In the genomic region with DNA sequence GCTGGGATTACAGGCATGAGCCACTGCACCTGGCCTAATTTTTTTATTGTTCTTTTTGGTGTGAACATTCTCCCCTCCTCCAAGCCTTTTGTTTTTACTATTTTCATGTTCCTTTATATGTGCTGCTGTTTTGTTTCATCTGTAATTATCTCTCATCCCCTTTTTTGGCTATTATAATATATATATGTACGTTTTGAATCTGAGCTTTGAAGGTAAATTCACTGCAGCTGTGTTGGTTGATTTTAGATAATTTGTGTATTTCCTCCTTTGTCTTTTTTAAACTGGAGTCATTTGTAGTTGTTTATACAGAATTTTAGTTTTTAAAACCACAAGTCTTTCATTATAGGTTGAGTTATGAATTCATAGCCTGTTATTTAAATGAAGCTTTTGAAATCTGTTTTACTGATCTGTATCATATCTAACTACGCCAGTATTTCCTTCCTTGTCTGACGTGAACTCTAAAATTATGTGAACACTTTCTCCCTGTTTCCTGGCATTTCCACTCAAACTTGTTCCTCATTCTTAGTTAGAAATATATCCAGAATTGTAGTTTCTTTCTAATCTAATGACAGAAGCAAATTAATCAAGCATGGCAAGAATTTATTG, we compare ENCODE assay signal across 13 cellular contexts. TPM values are rescaled to one million over a fixed set of nuclear protein-coding genes. Genes with fewer than 3 reads are reported as not detected.
A peak's percentile ranks its signal among the peaks of the same experiment; 100 is the strongest.
DNase-seq lines count a peak whose midpoint lies in the region; ATAC-seq lines count a peak whose summit lies in the region.
"Had no signal": no experiment of that assay in that cellular context is flagged by ENCODE, and none has a peak within 500 bp of the region (broad histone marks: within the 10 kb centered on the region; RNA-seq: fewer than 3 reads in every experiment).

No MANE protein-coding gene starts in this region.

- intact Hi-C loops in activated T-helper 2 cell treated with anti-CD3 and anti-CD28 coated beads, Interferon-gamma antibody, Interleukin-2, Interleukin-4, amounts not matched to agents 10 μg/mL and 5 μg/mL and 100 μg/mL, durations not matched to agents 14 hours and 24 hours and 36 hours (cut with micrococcal nuclease), result no loop called here
- intact Hi-C loops in naive thymus-derived CD4-positive, alpha-beta T cell (cut with micrococcal nuclease), result loop anchor here (1.0 to 5.0 kb wide), 3 partner anchors 9 to 56 kb away; partner anchors contain the start of genes KLLN (in 1 of the 2) and PTEN (in 1 of the 2)

- peaks cover 41% of the 10 kb centered on the region for H3K4me1 ChIP-seq in CD4-positive, CD25-positive, alpha-beta regulatory T cell (ENCODE audit: control insufficient read depth, insufficient read depth, low read length, poor library complexity, severe bottlenecking)
- peaks cover 17 to 35% of the 10 kb centered on the region in 2 donors for H3K4me1 ChIP-seq in naive thymus-derived CD4-positive, alpha-beta T cell (ENCODE audit: control insufficient read depth in 2 of 2, insufficient read depth in 2 of 2, low read length in 2 of 2)

- peaks cover 0 to 13% (median 6%) of the 10 kb centered on the region in 7 donors for H3K9me3 Mint-ChIP-seq in CD4-positive, CD25-positive, alpha-beta regulatory T cell
- H3K9me3 Mint-ChIP-seq in activated T-helper 2 cell treated with anti-CD3 and anti-CD28 coated beads, Interferon-gamma antibody, Interleukin-2, Interleukin-4, amounts not matched to agents 10 μg/mL and 5 μg/mL and 100 μg/mL, durations not matched to agents 14 hours and 24 hours and 36 hours, result peaks cover 9% of the 10 kb centered on the region
- H3K9me3 Mint-ChIP-seq in naive thymus-derived CD4-positive, alpha-beta T cell, result peaks cover 3 to 34% (median 9%) of the 10 kb centered on the region in 11 donors

- no peaks in the 10 kb centered on the region for H3K27me3 Mint-ChIP-seq in CD4-positive, CD25-positive, alpha-beta regulatory T cell
- no peaks in the 10 kb centered on the region for H3K27me3 Mint-ChIP-seq in activated T-helper 2 cell treated with anti-CD3 and anti-CD28 coated beads, Interferon-gamma antibody, Interleukin-2, Interleukin-4, amounts not matched to agents 10 μg/mL and 5 μg/mL and 100 μg/mL, durations not matched to agents 14 hours and 24 hours and 36 hours (ENCODE audit: low read depth)
- no peaks in the 10 kb centered on the region for H3K27me3 Mint-ChIP-seq in naive thymus-derived CD4-positive, alpha-beta T cell

- ATAC-seq in CD4-positive, CD25-positive, alpha-beta regulatory T cell (ENCODE audit: low read depth in 2 of 2), result peak in 1 of 2 donors; percentile 55
- peak; percentile 72 for ATAC-seq in naive thymus-derived CD4-positive, alpha-beta T cell
- no peak for ATAC-seq in HG03045 (IDR thresholded peaks at IDR 0.05; ENCODE audit: unreplicated experiment)
- ATAC-seq: Right ventricle myocardium inferior had no signal

- POLR2A ChIA-PET in naive thymus-derived CD4-positive, alpha-beta T cell (lab: Charles Lee), result interaction anchor here (0.9 to 1.1 kb wide), 3 partner anchors 8 to 100 kb away, joined by 3 to 6 read pairs (median 3); partner anchors contain the start of genes ATAD1, KLLN and PTEN

- peak in 2 of 3 donors; percentile 37 to 45 for DNase-seq in CD4-positive, CD25-positive, alpha-beta regulatory T cell
- DNase-seq in GDM1 (lab: John Stamatoyannopoulos, UW) (peak; percentile 29), SK-N-DZ (ENCODE audit: low spot score) (no peak), HuH-7 (ENCODE audit: low spot score) (no peak)
- no peak for DNase-seq in activated T-helper 2 cell treated with anti-CD3 and anti-CD28 coated beads, Interferon-gamma antibody, Interleukin-2, Interleukin-4, amounts not matched to agents 10 μg/mL and 5 μg/mL and 100 μg/mL, durations not matched to agents 14 hours and 24 hours and 36 hours (ENCODE audit: low spot score)
- DNase-seq in naive thymus-derived CD4-positive, alpha-beta T cell, result peak in 5 of 9 donors; percentile 6 to 37 (median 18)
- DNase-seq: brain microvascular endothelial cell, head of caudate nucleus, NCI-H1694, NCI-H526 had no signal

- peak overlapping the region; percentile 49 for H3K27ac ChIP-seq in CD4-positive, CD25-positive, alpha-beta regulatory T cell (ENCODE audit: insufficient read depth, low read length, poor library complexity, severe bottlenecking)
- H3K27ac ChIP-seq in naive thymus-derived CD4-positive, alpha-beta T cell (ENCODE audit: low read depth, low read length), result no peak overlapping the region
- H3K27ac ChIP-seq: brain microvascular endothelial cell, epithelial cell of prostate had no signal

- peak overlapping the region; percentile 29 to 85 (median 54) for H3K4me3 Mint-ChIP-seq in CD4-positive, CD25-positive, alpha-beta regulatory T cell
- peak overlapping the region; percentile 37 for H3K4me3 Mint-ChIP-seq in activated T-helper 2 cell treated with anti-CD3 and anti-CD28 coated beads, Interferon-gamma antibody, Interleukin-2, Interleukin-4, amounts not matched to agents 10 μg/mL and 5 μg/mL and 100 μg/mL, durations not matched to agents 14 hours and 24 hours and 36 hours (ENCODE audit: low read depth)
- H3K4me3 Mint-ChIP-seq in naive thymus-derived CD4-positive, alpha-beta T cell, result peak overlapping the region; percentile 7 to 79 (median 58)

- H3K36me3 ChIP-seq in CD4-positive, CD25-positive, alpha-beta regulatory T cell (ENCODE audit: control insufficient read depth, insufficient read depth, low read length), result peaks cover 14% of the 10 kb centered on the region
- H3K36me3 ChIP-seq in naive thymus-derived CD4-positive, alpha-beta T cell (ENCODE audit: control insufficient read depth in 2 of 3, insufficient read depth in 3 of 3, low read length in 3 of 3), result peaks cover 0 to 8% (median 0%) of the 10 kb centered on the region in 3 experiments
- H3K36me3 ChIP-seq: brain microvascular endothelial cell had no signal

- CTCF ChIA-PET in naive thymus-derived CD4-positive, alpha-beta T cell (lab: Charles Lee), result interaction anchor here (1.0 to 1.1 kb wide), 2 partner anchors 105 to 149 kb away, joined by 3 to 4 read pairs; no protein-coding TSS in a partner anchor

- H3K27me3 ChIP-seq in CD4-positive, CD25-positive, alpha-beta regulatory T cell (ENCODE audit: control insufficient read depth, insufficient read depth, low read length), result no peaks in the 10 kb centered on the region
- H3K27me3 ChIP-seq in naive thymus-derived CD4-positive, alpha-beta T cell (ENCODE audit: control insufficient read depth in 2 of 2, insufficient read depth in 2 of 2, low read length in 2 of 2), result no peaks in the 10 kb centered on the region
- H3K27me3 ChIP-seq: brain microvascular endothelial cell had no signal

- peaks cover 52% of the 10 kb centered on the region for H3K36me3 Mint-ChIP-seq in CD4-positive, CD25-positive, alpha-beta regulatory T cell
- peaks cover 70% of the 10 kb centered on the region for H3K36me3 Mint-ChIP-seq in activated T-helper 2 cell treated with anti-CD3 and anti-CD28 coated beads, Interferon-gamma antibody, Interleukin-2, Interleukin-4, amounts not matched to agents 10 μg/mL and 5 μg/mL and 100 μg/mL, durations not matched to agents 14 hours and 24 hours and 36 hours (ENCODE audit: low read depth)
- peaks cover 19 to 67% (median 51%) of the 10 kb centered on the region in 5 donors for H3K36me3 Mint-ChIP-seq in naive thymus-derived CD4-positive, alpha-beta T cell

- H3K4me1 Mint-ChIP-seq in CD4-positive, CD25-positive, alpha-beta regulatory T cell, result peaks cover 44 to 72% (median 62%) of the 10 kb centered on the region in 4 donors
- H3K4me1 Mint-ChIP-seq in activated T-helper 2 cell treated with anti-CD3 and anti-CD28 coated beads, Interferon-gamma antibody, Interleukin-2, Interleukin-4, amounts not matched to agents 10 μg/mL and 5 μg/mL and 100 μg/mL, durations not matched to agents 14 hours and 24 hours and 36 hours (ENCODE audit: low read depth), result peaks cover 48% of the 10 kb centered on the region
- H3K4me1 Mint-ChIP-seq in naive thymus-derived CD4-positive, alpha-beta T cell, result peaks cover 47 to 86% (median 81%) of the 10 kb centered on the region in 7 donors

- H3K4me3 ChIP-seq in CD4-positive, CD25-positive, alpha-beta regulatory T cell (ENCODE audit: low read depth, low read length), result peak overlapping the region; percentile 38
- H3K4me3 ChIP-seq in naive thymus-derived CD4-positive, alpha-beta T cell (ENCODE audit: low read length), result no peak overlapping the region

- H3K9me3 ChIP-seq in CD4-positive, CD25-positive, alpha-beta regulatory T cell (ENCODE audit: control insufficient read depth in 2 of 2, low read length in 2 of 2), result peaks cover 5 to 10% of the 10 kb centered on the region in 2 experiments
- H3K9me3 ChIP-seq in naive thymus-derived CD4-positive, alpha-beta T cell (ENCODE audit: control insufficient read depth in 2 of 3, low read length in 3 of 3), result peaks cover 0 to 7% (median 0%) of the 10 kb centered on the region in 3 experiments

- peak overlapping the region; percentile 60 to 72 (median 63) for H3K27ac Mint-ChIP-seq in CD4-positive, CD25-positive, alpha-beta regulatory T cell
- H3K27ac Mint-ChIP-seq in activated T-helper 2 cell treated with anti-CD3 and anti-CD28 coated beads, Interferon-gamma antibody, Interleukin-2, Interleukin-4, amounts not matched to agents 10 μg/mL and 5 μg/mL and 100 μg/mL, durations not matched to agents 14 hours and 24 hours and 36 hours, result peak overlapping the region; percentile 75
- H3K27ac Mint-ChIP-seq in naive thymus-derived CD4-positive, alpha-beta T cell, result peak overlapping the region; percentile 14 to 90 (median 69)

RNA-seq across cellular contexts. Expression of gene PTEN, which starts 54.9 kb away (rescaled TPM):
- total RNA-seq in CD4-positive, CD25-positive, alpha-beta regulatory T cell, result 99.2 TPM
- polyA plus RNA-seq in CD4-positive, CD25-positive, alpha-beta regulatory T cell, result 10 to 100 TPM; 25.9 to 31.2 (median 28.5) TPM
- 48.5 and 53.5 TPM in 2 replicates for total RNA-seq in activated T-helper 2 cell treated with anti-CD3 and anti-CD28 coated beads, Interferon-gamma antibody, Interleukin-2, Interleukin-4, amounts not matched to agents 10 μg/mL and 5 μg/mL and 100 μg/mL, durations not matched to agents 14 hours and 24 hours and 36 hours
- total RNA-seq in naive thymus-derived CD4-positive, alpha-beta T cell, result 100 to 1,000 TPM in 1 of 5 experiments, 10 to 100 TPM in 4; 85.9 to 109 (median 93.5) TPM
- polyA plus RNA-seq in naive thymus-derived CD4-positive, alpha-beta T cell, result 10 to 100 TPM; 24.0 to 32.7 TPM
- polyA plus RNA-seq in SK-N-DZ (2014; cell fraction: cytosol; rRNA removed), result 20.4 and 36.8 TPM in 2 replicates
- 17.3 and 24.9 TPM in 2 replicates for polyA plus RNA-seq in SK-N-DZ (2014; cell fraction: nucleus; rRNA removed)

RNA-seq across cellular contexts. Expression of gene KLLN, which starts 55.0 kb away (rescaled TPM):
- total RNA-seq in CD4-positive, CD25-positive, alpha-beta regulatory T cell, result 0.54 TPM
- polyA plus RNA-seq in CD4-positive, CD25-positive, alpha-beta regulatory T cell, result under 1 TPM; 0.05 to 0.67 (median 0.17) TPM
- total RNA-seq in activated T-helper 2 cell treated with anti-CD3 and anti-CD28 coated beads, Interferon-gamma antibody, Interleukin-2, Interleukin-4, amounts not matched to agents 10 μg/mL and 5 μg/mL and 100 μg/mL, durations not matched to agents 14 hours and 24 hours and 36 hours, result 0.55 and 0.64 TPM in 2 replicates
- total RNA-seq in naive thymus-derived CD4-positive, alpha-beta T cell, result 1 to 10 TPM in 2 of 5 experiments, under 1 TPM in 3; 0.32 to 1.6 (median 0.85) TPM
- polyA plus RNA-seq in naive thymus-derived CD4-positive, alpha-beta T cell, result under 1 TPM in 1 of 2 donors, not detected in 1; 0.25 TPM
- 0.44 and 0.56 TPM in 2 replicates for polyA plus RNA-seq in SK-N-DZ (2014; cell fraction: cytosol; rRNA removed)
- 0.05 and 0.07 TPM in 2 replicates for polyA plus RNA-seq in SK-N-DZ (2014; cell fraction: nucleus; rRNA removed)

Comparison
In these comparisons a context has a peak if more than half of its experiments do, and no peak if none do; other contexts are left out.
1. DNase-seq: peak in CD4-positive, CD25-positive, alpha-beta regulatory T cell (2 of 3), GDM1 (single experiment) and naive thymus-derived CD4-positive, alpha-beta T cell (5 of 9); none in activated T-helper 2 cell treated with anti-CD3 and anti-CD28 coated beads, Interferon-gamma antibody, Interleukin-2, Interleukin-4, amounts not matched to agents 10 μg/mL and 5 μg/mL and 100 μg/mL, durations not matched to agents 14 hours and 24 hours and 36 hours (single experiment), SK-N-DZ (single experiment) and HuH-7 (single experiment).
2. Peak in every context shown above with its lines, with median percentiles within 50 percentile points of each other: H3K27ac Mint-ChIP-seq and H3K4me3 Mint-ChIP-seq.